16 cellular contexts compared by ENCODE assay signal in the genomic region with DNA sequence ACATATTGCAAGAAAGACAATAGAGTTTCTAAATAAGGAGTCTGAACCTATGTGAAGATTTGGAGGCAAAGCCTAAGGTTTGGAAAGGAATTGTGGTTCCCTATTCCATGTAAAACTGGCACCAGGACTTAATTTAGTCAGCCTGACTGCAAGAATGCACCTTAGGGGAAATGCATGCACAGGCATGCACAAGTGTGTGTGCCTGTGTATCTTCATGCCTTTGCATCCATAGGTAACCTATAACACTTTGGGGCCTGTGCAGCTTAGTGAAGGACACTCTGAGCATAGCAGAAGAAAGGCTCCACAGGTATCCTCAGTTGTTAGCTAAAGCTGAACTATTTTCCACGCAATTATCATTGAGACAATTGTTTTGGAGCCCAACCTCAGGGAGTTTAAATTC.
"Had no signal": no experiment of that assay in that cellular context is flagged by ENCODE, and none has a peak within 500 bp of the region (broad histone marks: within the 10 kb centered on the region; RNA-seq: fewer than 3 reads in every experiment).

No MANE protein-coding gene starts in this region.

- H3K4me1 Mint-ChIP-seq: activated CD8-positive, alpha-beta memory T cell treated with anti-CD3 and anti-CD28 coated beads, Interleukin-2, amount 10 ng/mL, durations not matched to agents 7 days and 5 days; activated naive CD4-positive, alpha-beta T cell treated with anti-CD3 and anti-CD28 coated beads, Interleukin-2, amount 10 ng/mL, durations not matched to agents 7 days and 5 days; stimulated activated memory B cell treated with anti-CD40 and anti-IgM and Interleukin-4, amounts not matched to agents 10 μg/mL and 1 μg/mL and 100 μg/mL, for 72 hours had no signal

- H3K27me3 Mint-ChIP-seq: activated CD4-positive, alpha-beta memory T cell treated with anti-CD3 and anti-CD28 coated beads for 36 hours; activated CD8-positive, alpha-beta memory T cell treated with anti-CD3 and anti-CD28 coated beads, Interleukin-2, amount 10 ng/mL, durations not matched to agents 7 days and 5 days; activated naive CD4-positive, alpha-beta T cell treated with anti-CD3 and anti-CD28 coated beads, Interleukin-2, amount 10 ng/mL, durations not matched to agents 7 days and 5 days; stimulated activated memory B cell treated with anti-CD40 and anti-IgM and Interleukin-4, amounts not matched to agents 10 μg/mL and 1 μg/mL and 100 μg/mL, for 72 hours had no signal

- H3K36me3 Mint-ChIP-seq: activated CD4-positive, alpha-beta memory T cell treated with anti-CD3 and anti-CD28 coated beads for 36 hours; activated CD8-positive, alpha-beta memory T cell treated with anti-CD3 and anti-CD28 coated beads, Interleukin-2, amount 10 ng/mL, durations not matched to agents 7 days and 5 days; activated naive CD4-positive, alpha-beta T cell treated with anti-CD3 and anti-CD28 coated beads, Interleukin-2, amount 10 ng/mL, durations not matched to agents 7 days and 5 days; stimulated activated memory B cell treated with anti-CD40 and anti-IgM and Interleukin-4, amounts not matched to agents 10 μg/mL and 1 μg/mL and 100 μg/mL, for 72 hours had no signal

- H3K36me3 ChIP-seq: cardiac muscle cell, esophagus muscularis mucosa had no signal

- H3K9me3 ChIP-seq: esophagus muscularis mucosa had no signal

- H3K4me3 ChIP-seq: cardiac muscle cell, dorsolateral prefrontal cortex, esophagus muscularis mucosa, lung had no signal

- H3K27ac ChIP-seq: cardiac muscle cell, dorsolateral prefrontal cortex, esophagus muscularis mucosa, VCaP had no signal

- DNase-seq: activated CD4-positive, alpha-beta memory T cell treated with anti-CD3 and anti-CD28 coated beads for 36 hours; activated CD8-positive, alpha-beta memory T cell treated with anti-CD3 and anti-CD28 coated beads, Interleukin-2, amount 10 ng/mL, durations not matched to agents 7 days and 5 days; activated naive CD4-positive, alpha-beta T cell treated with anti-CD3 and anti-CD28 coated beads, Interleukin-2, amount 10 ng/mL, durations not matched to agents 7 days and 5 days; activated T-cell treated with anti-CD3 and anti-CD28 coated beads, Interleukin-2, amount 50 U/mL, for 1 hour; dorsolateral prefrontal cortex; hypothalamus; left cardiac atrium; midbrain; T1000 had no signal

- H3K4me1 ChIP-seq: esophagus muscularis mucosa had no signal

- H3K4me3 Mint-ChIP-seq: activated CD4-positive, alpha-beta memory T cell treated with anti-CD3 and anti-CD28 coated beads for 36 hours; activated CD8-positive, alpha-beta memory T cell treated with anti-CD3 and anti-CD28 coated beads, Interleukin-2, amount 10 ng/mL, durations not matched to agents 7 days and 5 days; activated naive CD4-positive, alpha-beta T cell treated with anti-CD3 and anti-CD28 coated beads, Interleukin-2, amount 10 ng/mL, durations not matched to agents 7 days and 5 days; stimulated activated memory B cell treated with anti-CD40 and anti-IgM and Interleukin-4, amounts not matched to agents 10 μg/mL and 1 μg/mL and 100 μg/mL, for 72 hours had no signal

- H3K27ac Mint-ChIP-seq: activated CD4-positive, alpha-beta memory T cell treated with anti-CD3 and anti-CD28 coated beads for 36 hours; activated CD8-positive, alpha-beta memory T cell treated with anti-CD3 and anti-CD28 coated beads, Interleukin-2, amount 10 ng/mL, durations not matched to agents 7 days and 5 days; activated naive CD4-positive, alpha-beta T cell treated with anti-CD3 and anti-CD28 coated beads, Interleukin-2, amount 10 ng/mL, durations not matched to agents 7 days and 5 days; activated T-helper 2 cell treated with anti-CD3 and anti-CD28 coated beads, Interferon-gamma antibody, Interleukin-2, Interleukin-4, amounts not matched to agents 10 μg/mL and 5 μg/mL and 100 μg/mL, durations not matched to agents 14 hours and 24 hours and 36 hours; stimulated activated memory B cell treated with anti-CD40 and anti-IgM and Interleukin-4, amounts not matched to agents 10 μg/mL and 1 μg/mL and 100 μg/mL, for 72 hours had no signal

- ATAC-seq: activated CD8-positive, alpha-beta memory T cell treated with anti-CD3 and anti-CD28 coated beads, Interleukin-2, amount 10 ng/mL, durations not matched to agents 7 days and 5 days; left cardiac atrium; stimulated activated memory B cell treated with anti-CD40 and anti-IgM and Interleukin-4, amounts not matched to agents 10 μg/mL and 1 μg/mL and 100 μg/mL, for 72 hours had no signal

- H3K27me3 ChIP-seq: cardiac muscle cell, esophagus muscularis mucosa had no signal

- H3K9me3 Mint-ChIP-seq: activated CD4-positive, alpha-beta memory T cell treated with anti-CD3 and anti-CD28 coated beads for 36 hours; activated naive CD4-positive, alpha-beta T cell treated with anti-CD3 and anti-CD28 coated beads, Interleukin-2, amount 10 ng/mL, durations not matched to agents 7 days and 5 days; activated T-helper 2 cell treated with anti-CD3 and anti-CD28 coated beads, Interferon-gamma antibody, Interleukin-2, Interleukin-4, amounts not matched to agents 10 μg/mL and 5 μg/mL and 100 μg/mL, durations not matched to agents 14 hours and 24 hours and 36 hours; neural crest cell had no signal
